22 cellular contexts compared by ENCODE assay signal in genomic region chr22:42924436-42924835, GRCh38.
DNase-seq lines count a peak whose midpoint lies in the region; ATAC-seq and TF ChIP-seq lines count a peak whose summit lies in the region.
"Had no signal": no experiment of that assay in that cellular context is flagged by ENCODE, and none has a peak within 500 bp of the region (broad histone marks: within the 10 kb centered on the region; RNA-seq: fewer than 3 reads in every experiment).

No MANE protein-coding gene starts in this region.

- POLR2A ChIA-PET in AG04450 (lab: Yijun Ruan, JAX): no interaction called here

- TF ChIP-seq CTCF in AG04450 (IDR thresholded peaks at IDR 0.05; ENCODE audit: low read depth, low read length): no peak
- no peak for TF ChIP-seq CTCF in chondrocyte (IDR thresholded peaks at IDR 0.05)
- no peak for TF ChIP-seq CTCF in neural progenitor cell (IDR thresholded peaks at IDR 0.05)

- H3K4me3 Mint-ChIP-seq in chondrocyte (ENCODE audit: unreplicated experiment) (no peak overlapping the region), neural progenitor cell (no peak overlapping the region)
- H3K4me3 Mint-ChIP-seq: activated CD8-positive, alpha-beta T cell treated with anti-CD3 and anti-CD28 coated beads for 36 hours; CD8-positive, alpha-beta memory T cell had no signal

- peaks cover 53% of the 10 kb centered on the region for H4K20me1 ChIP-seq in neural progenitor cell (ENCODE audit: low read depth)

- no peaks in the 10 kb centered on the region for H3K4me1 ChIP-seq in neural progenitor cell

- H3K4me1 Mint-ChIP-seq in chondrocyte (ENCODE audit: low read depth): peaks cover 72% of the 10 kb centered on the region
- peaks cover 46% of the 10 kb centered on the region for H3K4me1 Mint-ChIP-seq in neural progenitor cell

- no peak overlapping the region for H2AFZ ChIP-seq in neural progenitor cell (replicated peaks)

- no peaks in the 10 kb centered on the region for H3K9me3 Mint-ChIP-seq in chondrocyte (ENCODE audit: low read depth)
- H3K9me3 Mint-ChIP-seq in neural progenitor cell: no peaks in the 10 kb centered on the region
- H3K9me3 Mint-ChIP-seq: activated CD8-positive, alpha-beta T cell treated with anti-CD3 and anti-CD28 coated beads for 36 hours; activated naive CD4-positive, alpha-beta T cell treated with anti-CD3 and anti-CD28 coated beads, Interleukin-2, amount 50 U/mL, for 72 hours; CD8-positive, alpha-beta memory T cell had no signal

- peaks cover 63% of the 10 kb centered on the region for H3K79me2 ChIP-seq in neural progenitor cell (ENCODE audit: low read depth)

- H3K27ac Mint-ChIP-seq in chondrocyte (ENCODE audit: unreplicated experiment): peak overlapping the region; percentile 66
- peak overlapping the region; percentile 65 for H3K27ac Mint-ChIP-seq in neural progenitor cell
- H3K27ac Mint-ChIP-seq: activated CD8-positive, alpha-beta T cell treated with anti-CD3 and anti-CD28 coated beads for 36 hours had no signal

- no peaks in the 10 kb centered on the region for H3F3A ChIP-seq in neural progenitor cell (ENCODE audit: low read depth)

- H3K9me3 ChIP-seq in AG04450 (ENCODE audit: control insufficient read depth, insufficient read depth, low read length) (no peaks in the 10 kb centered on the region), neural progenitor cell (ENCODE audit: low read depth) (no peaks in the 10 kb centered on the region)
- H3K9me3 ChIP-seq: Peyer's patch, SJSA1 had no signal

- CTCF ChIA-PET in AG04450 (lab: Charles Lee): interaction anchor here (0.6 kb wide), 1 partner anchor 11 kb away, joined by 4 read pairs; no protein-coding TSS in a partner anchor

- no peaks in the 10 kb centered on the region for H3K36me3 ChIP-seq in neural progenitor cell
- H3K36me3 ChIP-seq: Peyer's patch had no signal

- no peak for ATAC-seq in HG02885 (IDR thresholded peaks at IDR 0.05; ENCODE audit: poor library complexity, unreplicated experiment)
- no peak for ATAC-seq in GM21576 (IDR thresholded peaks at IDR 0.05; ENCODE audit: unreplicated experiment)
- ATAC-seq in HG02642 (IDR thresholded peaks at IDR 0.05; ENCODE audit: poor library complexity, unreplicated experiment): no peak
- ATAC-seq: activated CD8-positive, alpha-beta T cell treated with anti-CD3 and anti-CD28 coated beads for 36 hours; activated naive CD4-positive, alpha-beta T cell treated with anti-CD3 and anti-CD28 coated beads, Interleukin-2, amount 50 U/mL, for 72 hours; sciatic nerve had no signal

- DNase-seq in AG04450 (ENCODE audit: low read depth, low spot score) (no peak), D341Med (ENCODE audit: low spot score) (peak; percentile 26), chondrocyte (ENCODE audit: low spot score) (peak; percentile 82), neural progenitor cell (ENCODE audit: low spot score) (no peak), SKM-1 (lab: John Stamatoyannopoulos, UW; ENCODE audit: unreplicated experiment) (no peak)
- DNase-seq: activated CD8-positive, alpha-beta T cell treated with anti-CD3 and anti-CD28 coated beads for 36 hours; activated T-cell treated with anti-CD3 and anti-CD28 coated beads, Interleukin-2, amount 50 U/mL, for 48 hours; CD8-positive, alpha-beta memory T cell; DMS79; head of caudate nucleus; Karpas-422; NCI-H2029 treated with DMSO at 0.1 percent for 48 hours; NK-92 treated with Interleukin-12 subunit alpha and Interleukin-12 subunit beta, amount 100 ng/mL, for 24 hours; Peyer's patch; T-helper 2 cell had no signal

- H3K4me3 ChIP-seq in AG04450 (ENCODE audit: low read depth, low read length): no peak overlapping the region
- H3K4me3 ChIP-seq in neural progenitor cell: no peak overlapping the region
- H3K4me3 ChIP-seq: coronary artery, Peyer's patch, SJSA1 had no signal

- H3K9ac ChIP-seq in neural progenitor cell: no peak overlapping the region

- H3K36me3 Mint-ChIP-seq in chondrocyte (ENCODE audit: low read depth): peaks cover 6% of the 10 kb centered on the region
- H3K36me3 Mint-ChIP-seq in neural progenitor cell: peaks cover 3% of the 10 kb centered on the region
- H3K36me3 Mint-ChIP-seq: activated naive CD4-positive, alpha-beta T cell treated with anti-CD3 and anti-CD28 coated beads, Interleukin-2, amount 50 U/mL, for 72 hours had no signal

- H3K27me3 ChIP-seq in AG04450 (ENCODE audit: control insufficient read depth, insufficient read depth, low read length) (no peaks in the 10 kb centered on the region), neural progenitor cell (no peaks in the 10 kb centered on the region)
- H3K27me3 ChIP-seq: Peyer's patch, SJSA1 had no signal

- no peaks in the 10 kb centered on the region for H3K27me3 Mint-ChIP-seq in chondrocyte (ENCODE audit: low read depth)
- peaks cover 4% of the 10 kb centered on the region for H3K27me3 Mint-ChIP-seq in neural progenitor cell (ENCODE audit: insufficient read depth, low read depth)
- H3K27me3 Mint-ChIP-seq: activated CD8-positive, alpha-beta T cell treated with anti-CD3 and anti-CD28 coated beads for 36 hours had no signal

- peak overlapping the region; percentile 11 for H3K27ac ChIP-seq in AG04450 (ENCODE audit: low read depth, low read length)
- no peak overlapping the region for H3K27ac ChIP-seq in neural progenitor cell
- H3K27ac ChIP-seq: SJSA1 had no signal

- H3K4me2 ChIP-seq in neural progenitor cell: no peak overlapping the region

Comparison
In these comparisons a context has a peak if more than half of its experiments do, and no peak if none do; other contexts are left out.
1. DNase-seq: peak in D341Med (single experiment) and chondrocyte (single experiment); none in AG04450 (single experiment), neural progenitor cell (single experiment) and SKM-1 (single experiment).